In the genomic region with DNA sequence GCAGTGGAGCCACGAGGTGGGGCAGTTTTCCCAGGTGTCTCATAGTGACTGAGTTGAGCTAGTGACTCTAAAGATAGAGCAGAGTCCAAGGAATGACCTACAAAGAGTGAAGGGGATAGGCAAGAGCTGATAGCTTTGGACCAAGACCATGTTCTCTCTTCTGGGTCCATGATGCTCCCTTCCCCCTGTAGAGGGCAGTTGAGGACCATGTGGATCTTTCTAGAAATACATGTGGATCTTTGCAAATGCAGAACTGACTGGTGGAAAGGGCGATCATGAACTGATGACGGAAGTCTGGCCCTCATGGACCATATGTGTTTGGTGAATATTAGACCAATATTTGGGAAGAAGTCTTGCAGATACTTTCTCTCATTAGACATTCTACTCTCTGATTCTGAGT, we compare ENCODE assay signal across 25 cellular contexts. TPM values are rescaled to one million over a fixed set of nuclear protein-coding genes. Genes with fewer than 3 reads are reported as not detected.
"Had no signal": no experiment of that assay in that cellular context is flagged by ENCODE, and none has a peak within 500 bp of the region (broad histone marks: within the 10 kb centered on the region; RNA-seq: fewer than 3 reads in every experiment).

No MANE protein-coding gene starts in this region.

- H3K4me3 Mint-ChIP-seq: activated CD4-positive, alpha-beta T cell treated with anti-CD3 and anti-CD28 coated beads, Interleukin-2, amount 10 ng/mL, durations not matched to agents 24 days and 14 days; activated CD8-positive, alpha-beta T cell treated with anti-CD3 and anti-CD28 coated beads for 36 hours; activated naive CD4-positive, alpha-beta T cell treated with anti-CD3 and anti-CD28 coated beads, Interleukin-2, amount 10 ng/mL, durations not matched to agents 7 days and 5 days; activated naive CD8-positive, alpha-beta T cell treated with anti-CD3 and anti-CD28 coated beads, Interleukin-2, amount 50 U/mL, for 24 hours; activated T-cell treated with anti-CD3 and anti-CD28 coated beads, Interleukin-2, amount 50 U/mL, for 4 hours; dendritic cell treated with granulocyte-macrophage colony-stimulating factor and Interleukin-4, amounts not matched to agents 40 ng/mL and 50 ng/mL, for 4 days; naive thymus-derived CD4-positive, alpha-beta T cell; stimulated activated effector memory CD8-positive, alpha-beta T cell treated with anti-CD3 and anti-CD28 coated beads, Interleukin-12 subunit alpha, Interleukin-12 subunit beta, amount 100 ng/mL, for 72 hours; type B pancreatic cell had no signal

- H3K79me2 ChIP-seq: hepatocyte had no signal

- DNase-seq: activated CD4-positive, alpha-beta T cell treated with anti-CD3 and anti-CD28 coated beads, Interleukin-2, amount 10 ng/mL, durations not matched to agents 24 days and 14 days; activated CD8-positive, alpha-beta T cell treated with anti-CD3 and anti-CD28 coated beads for 36 hours; activated effector memory CD4-positive, alpha-beta T cell treated with Interleukin-2 at 50 U/mL for 16 hours; activated naive CD4-positive, alpha-beta T cell treated with anti-CD3 and anti-CD28 coated beads, Interleukin-2, amount 10 ng/mL, durations not matched to agents 7 days and 5 days; activated naive CD8-positive, alpha-beta T cell treated with anti-CD3 and anti-CD28 coated beads, Interleukin-2, amount 50 U/mL, for 24 hours; activated T-cell treated with anti-CD3 and anti-CD28 coated beads, Interleukin-2, amount 50 U/mL, for 4 hours; anterior cingulate cortex; effector CD8-positive, alpha-beta T cell; left cardiac atrium; mesendoderm; naive thymus-derived CD4-positive, alpha-beta T cell; ovary; stimulated activated CD4-positive, alpha-beta T cell treated with anti-CD3 and anti-CD28 coated beads, Interleukin-4, amount 100 ng/mL, for 24 hours; T1000; testis had no signal

- H3K9me3 ChIP-seq: ovary, testis had no signal

- H3K4me1 Mint-ChIP-seq: activated CD4-positive, alpha-beta T cell treated with anti-CD3 and anti-CD28 coated beads, Interleukin-2, amount 10 ng/mL, durations not matched to agents 24 days and 14 days; activated naive CD4-positive, alpha-beta T cell treated with anti-CD3 and anti-CD28 coated beads, Interleukin-2, amount 10 ng/mL, durations not matched to agents 7 days and 5 days; activated naive CD8-positive, alpha-beta T cell treated with anti-CD3 and anti-CD28 coated beads, Interleukin-2, amount 50 U/mL, for 24 hours; naive thymus-derived CD4-positive, alpha-beta T cell; stimulated activated effector memory CD8-positive, alpha-beta T cell treated with anti-CD3 and anti-CD28 coated beads, Interleukin-12 subunit alpha, Interleukin-12 subunit beta, amount 100 ng/mL, for 72 hours had no signal

- H3K27me3 ChIP-seq: hepatocyte, ovary, testis had no signal

- H3K4me3 ChIP-seq: hepatocyte, ovary, testis had no signal

- H3K27ac Mint-ChIP-seq: activated CD4-positive, alpha-beta T cell treated with anti-CD3 and anti-CD28 coated beads, Interleukin-2, amount 10 ng/mL, durations not matched to agents 24 days and 14 days; activated CD8-positive, alpha-beta T cell treated with anti-CD3 and anti-CD28 coated beads for 36 hours; activated naive CD4-positive, alpha-beta T cell treated with anti-CD3 and anti-CD28 coated beads, Interleukin-2, amount 10 ng/mL, durations not matched to agents 7 days and 5 days; activated naive CD8-positive, alpha-beta T cell treated with anti-CD3 and anti-CD28 coated beads, Interleukin-2, amount 50 U/mL, for 24 hours; dendritic cell treated with granulocyte-macrophage colony-stimulating factor and Interleukin-4, amounts not matched to agents 40 ng/mL and 50 ng/mL, for 4 days; naive thymus-derived CD4-positive, alpha-beta T cell; stimulated activated effector memory CD8-positive, alpha-beta T cell treated with anti-CD3 and anti-CD28 coated beads, Interleukin-12 subunit alpha, Interleukin-12 subunit beta, amount 100 ng/mL, for 72 hours; type B pancreatic cell had no signal

- H3K36me3 ChIP-seq: ovary had no signal

- H3K27ac ChIP-seq: hepatocyte, ovary, testis had no signal

- H3K4me1 ChIP-seq: testis had no signal

- H3K4me2 ChIP-seq: hepatocyte had no signal

- H2AFZ ChIP-seq: hepatocyte had no signal

- H3K27me3 Mint-ChIP-seq: activated CD4-positive, alpha-beta T cell treated with anti-CD3 and anti-CD28 coated beads, Interleukin-2, amount 10 ng/mL, durations not matched to agents 24 days and 14 days; activated naive CD4-positive, alpha-beta T cell treated with anti-CD3 and anti-CD28 coated beads, Interleukin-2, amount 10 ng/mL, durations not matched to agents 7 days and 5 days; dendritic cell treated with granulocyte-macrophage colony-stimulating factor and Interleukin-4, amounts not matched to agents 40 ng/mL and 50 ng/mL, for 4 days; type B pancreatic cell had no signal

- H3K9me3 Mint-ChIP-seq: activated CD4-positive, alpha-beta T cell treated with anti-CD3 and anti-CD28 coated beads, Interleukin-2, amount 10 ng/mL, durations not matched to agents 24 days and 14 days; activated CD8-positive, alpha-beta T cell treated with anti-CD3 and anti-CD28 coated beads for 36 hours; activated naive CD4-positive, alpha-beta T cell treated with anti-CD3 and anti-CD28 coated beads, Interleukin-2, amount 10 ng/mL, durations not matched to agents 7 days and 5 days; activated naive CD8-positive, alpha-beta T cell treated with anti-CD3 and anti-CD28 coated beads, Interleukin-2, amount 50 U/mL, for 24 hours; activated T-cell treated with anti-CD3 and anti-CD28 coated beads, Interleukin-2, amount 50 U/mL, for 4 hours; dendritic cell treated with granulocyte-macrophage colony-stimulating factor and Interleukin-4, amounts not matched to agents 40 ng/mL and 50 ng/mL, for 4 days; naive thymus-derived CD4-positive, alpha-beta T cell; stimulated activated effector memory CD8-positive, alpha-beta T cell treated with anti-CD3 and anti-CD28 coated beads, Interleukin-12 subunit alpha, Interleukin-12 subunit beta, amount 100 ng/mL, for 72 hours had no signal

- ATAC-seq: activated CD8-positive, alpha-beta T cell treated with anti-CD3 and anti-CD28 coated beads for 36 hours; activated naive CD8-positive, alpha-beta T cell treated with anti-CD3 and anti-CD28 coated beads, Interleukin-2, amount 50 U/mL, for 24 hours; activated T-cell treated with anti-CD3 and anti-CD28 coated beads, Interleukin-2, amount 50 U/mL, for 4 hours; left cardiac atrium; naive thymus-derived CD4-positive, alpha-beta T cell; sciatic nerve; stimulated activated effector memory CD8-positive, alpha-beta T cell treated with anti-CD3 and anti-CD28 coated beads, Interleukin-12 subunit alpha, Interleukin-12 subunit beta, amount 100 ng/mL, for 72 hours had no signal

- H3K36me3 Mint-ChIP-seq: activated naive CD4-positive, alpha-beta T cell treated with anti-CD3 and anti-CD28 coated beads, Interleukin-2, amount 10 ng/mL, durations not matched to agents 7 days and 5 days; naive thymus-derived CD4-positive, alpha-beta T cell; stimulated activated effector memory CD8-positive, alpha-beta T cell treated with anti-CD3 and anti-CD28 coated beads, Interleukin-12 subunit alpha, Interleukin-12 subunit beta, amount 100 ng/mL, for 72 hours; type B pancreatic cell had no signal

RNA-seq across cellular contexts. Expression of a gene that starts 6.9 kb away (rescaled TPM):
- total RNA-seq: activated CD4-positive, alpha-beta T cell treated with anti-CD3 and anti-CD28 coated beads, Interleukin-2, amount 10 ng/mL, durations not matched to agents 24 days and 14 days; activated CD8-positive, alpha-beta T cell treated with anti-CD3 and anti-CD28 coated beads for 36 hours; activated T-cell treated with anti-CD3 and anti-CD28 coated beads, Interleukin-2, amount 50 U/mL, for 4 hours; left cardiac atrium; lower leg skin; mucosa of gallbladder; ovary; sciatic nerve; T-helper 1 cell treated with Interleukin-12 subunit alpha and Interleukin-12 subunit beta and Interleukin-4 antibody, amounts not matched to agents 30 ng/mL and 1 ng/mL, for 36 hours; testis had no signal
- polyA plus RNA-seq: hepatocyte; naive thymus-derived CD4-positive, alpha-beta T cell had no signal

RNA-seq across cellular contexts. Expression of a gene that starts 45.1 kb away (rescaled TPM):
- total RNA-seq: activated CD4-positive, alpha-beta T cell treated with anti-CD3 and anti-CD28 coated beads, Interleukin-2, amount 10 ng/mL, durations not matched to agents 24 days and 14 days; activated CD8-positive, alpha-beta T cell treated with anti-CD3 and anti-CD28 coated beads for 36 hours; activated T-cell treated with anti-CD3 and anti-CD28 coated beads, Interleukin-2, amount 50 U/mL, for 4 hours; cerebellum; hepatocyte; left cardiac atrium; mucosa of gallbladder; naive thymus-derived CD4-positive, alpha-beta T cell; ovary; pulmonary artery endothelial cell; sciatic nerve; T-helper 1 cell treated with Interleukin-12 subunit alpha and Interleukin-12 subunit beta and Interleukin-4 antibody, amounts not matched to agents 30 ng/mL and 1 ng/mL, for 36 hours; testis had no signal
- polyA plus RNA-seq: hepatocyte; naive thymus-derived CD4-positive, alpha-beta T cell; ovary had no signal
